27 cellular contexts compared by ENCODE assay signal in the genomic region with DNA sequence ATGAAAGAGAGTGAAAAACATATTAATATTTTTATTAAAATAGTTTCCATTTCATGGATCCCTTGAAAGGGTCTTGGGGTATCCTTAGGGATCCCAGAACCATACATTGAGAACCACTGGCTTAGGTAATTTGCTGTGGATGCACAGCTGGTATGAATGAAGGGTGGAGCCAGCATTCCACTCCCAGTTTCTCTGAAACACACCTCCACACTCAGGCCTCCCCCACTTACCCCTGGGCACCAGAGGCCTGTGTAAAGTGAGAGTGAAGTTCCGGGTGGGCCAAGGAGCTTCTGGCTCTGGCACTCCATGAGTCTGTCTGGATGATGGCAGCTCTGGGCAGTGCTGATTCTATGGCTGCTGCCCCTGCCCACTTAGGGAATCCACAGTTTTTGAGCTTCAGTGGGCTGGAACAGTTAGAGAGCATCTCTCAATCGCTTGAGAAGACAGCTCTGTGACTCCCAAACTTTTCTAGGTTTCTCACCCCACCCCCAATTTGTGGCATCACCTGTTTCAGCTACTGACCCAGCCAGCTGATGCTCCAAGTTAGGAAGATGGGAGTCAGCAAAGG. TPM values are rescaled to one million over a fixed set of nuclear protein-coding genes. Genes with fewer than 3 reads are reported as not detected.
"Had no signal": no experiment of that assay in that cellular context is flagged by ENCODE, and none has a peak within 500 bp of the region (broad histone marks: within the 10 kb centered on the region; RNA-seq: fewer than 3 reads in every experiment).

No MANE protein-coding gene starts in this region.

- H3K36me3 ChIP-seq: esophagus muscularis mucosa, gastroesophageal sphincter, heart right ventricle, neural progenitor cell, prostate gland, sigmoid colon, tibial nerve, upper lobe of left lung had no signal

- H3K4me2 ChIP-seq: neural progenitor cell had no signal

- H3K9me3 ChIP-seq: esophagus muscularis mucosa, gastroesophageal sphincter, heart right ventricle, mucosa of descending colon, prostate gland, sigmoid colon, testis, tibial nerve, upper lobe of left lung had no signal

- H3K27me3 ChIP-seq: foreskin keratinocyte, neural progenitor cell, sigmoid colon, testis, upper lobe of left lung had no signal

- H3K9ac ChIP-seq: neural progenitor cell had no signal

- DNase-seq: caudate nucleus; cerebellar nuclear complex; dorsolateral prefrontal cortex; effector CD8-positive, alpha-beta T cell; endodermal cell; foreskin keratinocyte; glutamatergic neuron; heart right ventricle; hippocampal formation; mucosa of descending colon; naive B cell; nucleus accumbens; right cardiac atrium; sigmoid colon; stimulated activated CD4-positive, alpha-beta T cell treated with anti-CD3 and anti-CD28 coated beads, Interleukin-2, amount 100 ng/mL, for 24 hours; stimulated activated CD4-positive, alpha-beta T cell treated with anti-CD3 and anti-CD28 coated beads, Interleukin-4, amount 100 ng/mL, for 24 hours; stimulated activated naive CD4-positive, alpha-beta T cell treated with Interleukin-2 at 50 U/mL for 16 hours; substantia nigra; testis; upper lobe of left lung had no signal

- H2AFZ ChIP-seq: neural progenitor cell had no signal

- H3K4me1 ChIP-seq: prostate gland, testis had no signal

- H3K27ac ChIP-seq: dorsolateral prefrontal cortex, esophagus muscularis mucosa, foreskin keratinocyte, gastroesophageal sphincter, heart right ventricle, neural progenitor cell, prostate gland, sigmoid colon, testis, tibial nerve, upper lobe of left lung had no signal

- H3K4me3 ChIP-seq: dorsolateral prefrontal cortex, esophagus muscularis mucosa, gastroesophageal sphincter, heart right ventricle, mucosa of descending colon, neural progenitor cell, prostate gland, sigmoid colon, testis, tibial nerve, upper lobe of left lung had no signal

RNA-seq across cellular contexts. Expression of gene CD1D, which starts 57.8 kb away (rescaled TPM):
- total RNA-seq: osteocyte had no signal
- polyA plus RNA-seq: fibroblast of lung had no signal
